Comparison of ENCODE assay signal across 17 cellular contexts in genomic region chr11:66008468-66009101, GRCh38. TPM values are rescaled to one million over a fixed set of nuclear protein-coding genes. Genes with fewer than 3 reads are reported as not detected.
DNase-seq lines count a peak whose midpoint lies in the region; ATAC-seq and TF ChIP-seq lines count a peak whose summit lies in the region.
"Had no signal": no experiment of that assay in that cellular context is flagged by ENCODE, and none has a peak within 500 bp of the region (broad histone marks: within the 10 kb centered on the region; RNA-seq: fewer than 3 reads in every experiment).

No MANE protein-coding gene starts in this region.

- peaks cover 44% of the 10 kb centered on the region for H3F3A ChIP-seq in SK-N-SH (replicated peaks; ENCODE audit: insufficient read depth)

- 0 out of 2 replicates have a peak overlapping the region, but pooled peaks have one; percentile 6 for H3K9ac ChIP-seq in SK-N-SH

- CTCF ChIA-PET in SK-N-SH (lab: Yijun Ruan, JAX), result interaction anchor here (0.6 to 2.3 kb wide), 4 partner anchors 14 to 44 kb away, joined by 3 to 23 read pairs (median 4); no protein-coding TSS in a partner anchor

- no peak overlapping the region for H3K4me3 ChIP-seq in H7 (ENCODE audit: insufficient read depth, low read depth, low read length)
- H3K4me3 ChIP-seq in SK-N-SH (ENCODE audit: low read depth in 2 of 2, low read length in 1 of 2), result no peak overlapping the region
- no peak overlapping the region for H3K4me3 ChIP-seq in mucosa of descending colon
- no peak overlapping the region for H3K4me3 ChIP-seq in sigmoid colon
- H3K4me3 ChIP-seq: colonic mucosa, upper lobe of left lung had no signal

- H3K9me2 ChIP-seq in SK-N-SH, result no peaks in the 10 kb centered on the region

- intact Hi-C loops in mucosa of descending colon (cut with DNase I, micrococcal nuclease), result no loop called here
- intact Hi-C loops in sigmoid colon (cut with DNase I), result no loop called here

- no peaks in the 10 kb centered on the region; the same call in 1 of the 2 replicates for H3K27me3 ChIP-seq in H7 (ENCODE audit: control insufficient read depth, insufficient read depth, low read length)
- H3K27me3 ChIP-seq in SK-N-SH (ENCODE audit: insufficient read depth), result no peaks in the 10 kb centered on the region
- H3K27me3 ChIP-seq in sigmoid colon, result peaks cover 15 to 23% (median 21%) of the 10 kb centered on the region in 3 donors

- ATAC-seq in mucosa of descending colon (no peak), GM18868 (IDR thresholded peaks at IDR 0.05; ENCODE audit: unreplicated experiment) (no peak), GM21390 (IDR thresholded peaks at IDR 0.05; ENCODE audit: unreplicated experiment) (no peak)

- TF ChIP-seq EP300 in SK-N-SH (IDR thresholded peaks at IDR 0.05; ENCODE audit: borderline replicate concordance in 1 of 2, low read depth in 1 of 2, low read length in 1 of 2) (no peak), sigmoid colon (IDR thresholded peaks at IDR 0.05) (no peak)

- POLR2A ChIA-PET in SK-N-SH (lab: Yijun Ruan, JAX), result interaction anchor here (0.8 to 1.6 kb wide), 2 partner anchors 37 to 50 kb away, joined by 4 to 6 read pairs; no protein-coding TSS in a partner anchor

- peaks cover 19% of the 10 kb centered on the region for H3K79me2 ChIP-seq in SK-N-SH (ENCODE audit: insufficient read depth)

- H4K20me1 ChIP-seq in SK-N-SH (ENCODE audit: insufficient read depth), result no peaks in the 10 kb centered on the region

- H3K4me1 ChIP-seq in SK-N-SH (ENCODE audit: control insufficient read depth in 1 of 2, insufficient read depth in 2 of 2, low read depth in 1 of 2, low read length in 1 of 2), result peaks cover 4 to 6% of the 10 kb centered on the region in 2 experiments; a peak in 2 of 4 replicates
- peaks cover 5% of the 10 kb centered on the region for H3K4me1 ChIP-seq in mucosa of descending colon (ENCODE audit: low read depth)
- H3K4me1 ChIP-seq in sigmoid colon, result peaks cover 0 to 11% (median 9%) of the 10 kb centered on the region in 4 donors
- H3K4me1 ChIP-seq: colonic mucosa had no signal

- H3K9me3 ChIP-seq in SK-N-SH (no peaks in the 10 kb centered on the region), mucosa of descending colon (no peaks in the 10 kb centered on the region), sigmoid colon (no peaks in the 10 kb centered on the region)
- H3K9me3 ChIP-seq: colonic mucosa, upper lobe of left lung had no signal

- TF ChIP-seq RAD21 in SK-N-SH (IDR thresholded peaks at IDR 0.05; ENCODE audit: low read length), result no peak

- DNase-seq in 8988T, result peak; percentile 68
- DNase-seq in H7, result peak; percentile 56
- no peak for DNase-seq in SK-N-SH
- peak; percentile 15 for DNase-seq in kidney glomerular epithelial cell (lab: John Stamatoyannopoulos, UW)
- no peak for DNase-seq in mucosa of descending colon
- DNase-seq in sigmoid colon, result no peak
- DNase-seq: activated B cell treated with CpG ODN at 0.5 μM for 24 hours; activated T-cell treated with anti-CD3 and anti-CD28 coated beads, Interleukin-2, amount 50 U/mL, for 1 hour; colonic mucosa; H9; NCI-H1092; NCI-H524; SIG-M5; upper lobe of left lung had no signal

- 53% methylated on average over 7 of the region's 10 CpGs for WGBS in SK-N-SH (ENCODE audit: low lambda C conversion rate)
- 58 to 67% methylated on average over 10 of the region's 10 CpGs for WGBS in sigmoid colon, 2 donors

- H2AFZ ChIP-seq in SK-N-SH (ENCODE audit: low read depth), result 0 out of 2 replicates have a peak overlapping the region, but pooled peaks have one; percentile 31

- H3K36me3 ChIP-seq in H7 (replicated peaks; ENCODE audit: control insufficient read depth, insufficient read depth, low read length) (peaks cover 9% of the 10 kb centered on the region), SK-N-SH (replicated peaks in 1 of 2; ENCODE audit: control insufficient read depth in 1 of 2, insufficient read depth in 2 of 2, low read length in 1 of 2) (peaks cover 18% of the 10 kb centered on the region in 2 experiments), mucosa of descending colon (ENCODE audit: low read depth) (no peaks in the 10 kb centered on the region), sigmoid colon (peaks cover 5 to 21% (median 6%) of the 10 kb centered on the region in 4 donors)
- H3K36me3 ChIP-seq: colonic mucosa had no signal

- TF ChIP-seq CTCF in SK-N-SH (IDR thresholded peaks at IDR 0.05) (no peak), mucosa of descending colon (IDR thresholded peaks at IDR 0.05) (no peak), sigmoid colon (IDR thresholded peaks at IDR 0.05) (no peak)

- TF ChIP-seq POLR2A in sigmoid colon (IDR thresholded peaks at IDR 0.05), result no peak

- H3K27ac ChIP-seq in SK-N-SH (ENCODE audit: low read depth in 2 of 2, low read length in 1 of 2) (peak overlapping the region in 1 of 2 experiments; percentile 13; a peak in 1 of 4 replicates), sigmoid colon (no peak overlapping the region)
- H3K27ac ChIP-seq: colonic mucosa had no signal

- no peak overlapping the region for H3K4me2 ChIP-seq in SK-N-SH

TF ChIP-seq in SK-N-SH, 30 proteins besides CTCF, POLR2A, EP300 and RAD21 (continues in another document):
- TF ChIP-seq REST (IDR thresholded peaks at IDR 0.05; ENCODE audit: low read depth, low read length) (no peak), FOXJ3 (CRISPR knock-in tag; IDR thresholded peaks at IDR 0.05) (no peak), MAX (IDR thresholded peaks at IDR 0.05; ENCODE audit: low read depth) (no peak), RXRA (IDR thresholded peaks at IDR 0.05; ENCODE audit: borderline replicate concordance, low read depth) (no peak), YY1 (IDR thresholded peaks at IDR 0.05; ENCODE audit: low read depth) (no peak), GATA2 (CRISPR knock-in tag; IDR thresholded peaks at IDR 0.05) (no peak)

RNA-seq across cellular contexts. Expression of gene CST6, which starts 3.2 kb away (rescaled TPM):
- 0.48 TPM in 1 of 2 replicates, not detected in the other for total RNA-seq in H7 (2014; rRNA removed; shearing (Covaris generic))
- 0.60 and 0.90 TPM in 2 replicates for polyA plus RNA-seq in SK-N-SH (2012; rRNA removed)
- 0.24 and 0.52 TPM in 2 replicates for polyA plus RNA-seq in SK-N-SH (2012; cell fraction: cytosol; rRNA removed)
- polyA plus RNA-seq in SK-N-SH (2012; cell fraction: nucleus; rRNA removed), result 0.28 and 0.71 TPM in 2 replicates
- not detected for total RNA-seq in mucosa of descending colon
- total RNA-seq in sigmoid colon, result not detected
- polyA plus RNA-seq in sigmoid colon, result 1 to 10 TPM in 1 of 3 donors, under 1 TPM in 1, not detected in 1; 0.10 to 1.2 TPM
- total RNA-seq: activated B cell treated with CpG ODN at 0.5 μM for 24 hours, colonic mucosa, H9, mesenteric fat pad had no signal

RNA-seq across cellular contexts. Expression of gene BANF1, which starts 6.3 kb away (rescaled TPM):
- total RNA-seq in H7 (2014; rRNA removed; shearing (Covaris generic)), result 42.8 and 57.4 TPM in 2 replicates
- polyA plus RNA-seq in SK-N-SH (2012; rRNA removed) (311 and 382 TPM in 2 replicates), sigmoid colon (100 to 1,000 TPM; 113 to 150 (median 130) TPM)
- 356 and 432 TPM in 2 replicates for polyA plus RNA-seq in SK-N-SH (2012; cell fraction: cytosol; rRNA removed)
- polyA plus RNA-seq in SK-N-SH (2012; cell fraction: nucleus; rRNA removed), result 131 and 164 TPM in 2 replicates
- total RNA-seq in mucosa of descending colon (100 to 1,000 TPM; 130 to 155 (median 131) TPM), sigmoid colon (10 to 100 TPM; 40.4 to 76.4 (median 50.5) TPM)

RNA-seq across cellular contexts. Expression of gene EIF1AD, which starts 6.6 kb away (rescaled TPM):
- total RNA-seq in H7 (2014; rRNA removed; shearing (Covaris generic)), result 37.7 and 39.9 TPM in 2 replicates
- polyA plus RNA-seq in SK-N-SH (2012; rRNA removed), result 28.9 and 31.4 TPM in 2 replicates
- polyA plus RNA-seq in SK-N-SH (2012; cell fraction: cytosol; rRNA removed), result 21.5 and 28.9 TPM in 2 replicates
- polyA plus RNA-seq in SK-N-SH (2012; cell fraction: nucleus; rRNA removed), result 30.7 and 36.1 TPM in 2 replicates
- 10 to 100 TPM; 25.5 to 35.3 (median 30.3) TPM for total RNA-seq in mucosa of descending colon
- 10 to 100 TPM; 19.4 to 23.9 (median 21.1) TPM for total RNA-seq in sigmoid colon
- 10 to 100 TPM; 13.8 to 26.0 (median 14.3) TPM for polyA plus RNA-seq in sigmoid colon

RNA-seq across cellular contexts. Expression of gene CATSPER1, which starts 17.7 kb away (rescaled TPM):
- not detected in 2 replicates for total RNA-seq in H7 (2014; rRNA removed; shearing (Covaris generic))
- polyA plus RNA-seq in SK-N-SH (2012; rRNA removed) (1.9 and 2.2 TPM in 2 replicates), sigmoid colon (under 1 TPM in 1 of 3 donors, not detected in 2; 0.06 TPM)
- polyA plus RNA-seq in SK-N-SH (2012; cell fraction: cytosol; rRNA removed), result 1.5 and 2.3 TPM in 2 replicates
- 1.2 and 1.5 TPM in 2 replicates for polyA plus RNA-seq in SK-N-SH (2012; cell fraction: nucleus; rRNA removed)
- total RNA-seq in mucosa of descending colon (not detected), sigmoid colon (not detected)
- total RNA-seq: activated B cell treated with CpG ODN at 0.5 μM for 24 hours, H9 had no signal

RNA-seq across cellular contexts. Expression of gene GAL3ST3, which starts 40.4 kb away (rescaled TPM):
- 21.7 and 23.1 TPM in 2 replicates for total RNA-seq in H7 (2014; rRNA removed; shearing (Covaris generic))
- polyA plus RNA-seq in SK-N-SH (2012; rRNA removed), result 1.9 and 3.2 TPM in 2 replicates
- 1.7 and 3.4 TPM in 2 replicates for polyA plus RNA-seq in SK-N-SH (2012; cell fraction: cytosol; rRNA removed)
- polyA plus RNA-seq in SK-N-SH (2012; cell fraction: nucleus; rRNA removed), result 4.0 and 7.2 TPM in 2 replicates
- total RNA-seq in mucosa of descending colon, result not detected
- total RNA-seq in sigmoid colon, result not detected
- under 1 TPM in 1 of 3 donors, not detected in 2; 0.04 TPM for polyA plus RNA-seq in sigmoid colon
- total RNA-seq: activated B cell treated with CpG ODN at 0.5 μM for 24 hours, colonic mucosa, mesenteric fat pad had no signal

Comparison
In these comparisons a context has a peak if more than half of its experiments do, and no peak if none do; other contexts are left out.
1. DNase-seq: peak in 8988T (single experiment), H7 (single experiment) and kidney glomerular epithelial cell (single experiment); none in SK-N-SH (single experiment), mucosa of descending colon (0 of 3) and sigmoid colon (single experiment).